ENCODE assay signal across 9 cellular contexts in the genomic region with DNA sequence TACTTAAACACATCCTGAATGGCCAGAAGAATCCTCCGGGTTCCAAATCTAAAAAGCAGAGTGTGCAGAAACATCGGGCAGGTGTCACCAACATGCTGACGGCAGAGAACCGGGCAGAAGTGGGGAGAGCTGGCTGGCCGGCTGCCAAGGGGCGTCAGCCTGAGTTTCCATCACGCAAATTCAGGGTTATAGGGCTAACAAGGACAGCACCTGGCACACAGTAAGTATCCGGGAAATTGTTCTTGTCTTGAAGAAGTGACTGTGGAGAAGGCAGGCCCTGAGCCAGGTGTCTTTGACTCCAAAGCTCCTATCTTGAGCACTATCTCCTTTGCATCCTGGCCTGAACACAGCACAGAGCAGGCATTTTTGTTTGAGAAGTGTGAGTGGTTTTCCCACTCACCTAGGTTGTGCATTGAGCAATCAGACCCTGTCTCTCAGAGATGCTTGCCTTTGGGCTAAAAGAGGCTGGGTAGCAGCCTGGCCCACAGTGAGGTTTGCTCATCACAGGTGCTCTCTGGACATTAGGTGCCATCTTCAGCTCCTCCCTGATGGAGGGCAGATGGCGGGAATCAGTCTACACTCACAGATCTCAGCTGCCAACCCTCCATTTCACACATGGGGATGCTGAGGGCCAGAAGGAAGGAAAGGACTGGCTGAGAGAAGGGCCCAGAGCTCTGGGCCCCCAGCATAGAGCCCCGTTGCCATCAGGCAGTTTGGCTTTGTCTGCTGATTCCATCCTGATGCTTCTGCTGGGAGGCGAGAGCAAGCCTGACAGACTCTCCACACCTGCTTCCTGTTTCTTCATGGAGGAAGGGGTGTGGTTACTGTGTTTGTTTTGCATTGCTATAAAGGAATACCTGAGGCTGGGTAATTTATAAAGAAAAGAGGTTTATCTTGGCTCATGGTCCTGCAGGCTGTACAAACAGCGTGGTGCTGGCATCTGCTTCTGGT. TPM values are rescaled to one million over a fixed set of nuclear protein-coding genes. Genes with fewer than 3 reads are reported as not detected.
DNase-seq lines count a peak whose midpoint lies in the region; ATAC-seq and TF ChIP-seq lines count a peak whose summit lies in the region.
"Had no signal": no experiment of that assay in that cellular context is flagged by ENCODE, and none has a peak within 500 bp of the region (broad histone marks: within the 10 kb centered on the region; RNA-seq: fewer than 3 reads in every experiment).

No MANE protein-coding gene starts in this region.

- H3K27me3 ChIP-seq in endodermal cell (ENCODE audit: control insufficient read depth, insufficient read depth, low read length, poor library complexity, severe bottlenecking): no peaks in the 10 kb centered on the region

- no peaks in the 10 kb centered on the region for H3K4me1 ChIP-seq in endodermal cell (ENCODE audit: control insufficient read depth, insufficient read depth, low read length)

- ATAC-seq in T-cell (replicated peaks in 1 of 4): peak; percentile 61 to 78 (median 68)

- H3K36me3 Mint-ChIP-seq in T-cell (peaks cover 11% of the 10 kb centered on the region), endodermal cell (ENCODE audit: low read depth) (no peaks in the 10 kb centered on the region), CD14-positive monocyte (no peaks in the 10 kb centered on the region)

- DNase-seq in DMS53 (lab: John Stamatoyannopoulos, UW) (peak; percentile 77), NCI-H1092 (lab: John Stamatoyannopoulos, UW) (peak; percentile 65), T-cell (peak in 18 of 34 experiments; percentile 7 to 50 (median 16)), endodermal cell (peak; percentile 31), CD14-positive monocyte (ENCODE audit: low spot score) (no peak), amygdala (lab: John Stamatoyannopoulos, UW) (no peak), MV-4-11 (lab: John Stamatoyannopoulos, UW) (no peak), GM19238 (ENCODE audit: insufficient read length, low spot score) (no peak)
- DNase-seq: NCI-H226 had no signal

- H3K9me3 Mint-ChIP-seq in T-cell (peaks cover 3 to 14% (median 4%) of the 10 kb centered on the region in 3 donors), endodermal cell (no peaks in the 10 kb centered on the region), CD14-positive monocyte (peaks cover 0 to 3% (median 0%) of the 10 kb centered on the region in 7 donors)

- H3K36me3 ChIP-seq in endodermal cell (ENCODE audit: control insufficient read depth, insufficient read depth, low read length): no peaks in the 10 kb centered on the region

- H3K4me1 Mint-ChIP-seq in T-cell (peaks cover 26 to 29% (median 26%) of the 10 kb centered on the region in 3 donors), endodermal cell (no peaks in the 10 kb centered on the region), CD14-positive monocyte (peaks cover 14% of the 10 kb centered on the region)

- CTCF ChIA-PET in T-cell (lab: Charles Lee): interaction anchor here in 1 of 2 donors (0.5 kb wide), 1 partner anchor 206 kb away, joined by 3 read pairs; no protein-coding TSS in a partner anchor

- H3K27ac Mint-ChIP-seq in T-cell (peak overlapping the region; percentile 91 to 93), endodermal cell (no peak overlapping the region), CD14-positive monocyte (peak overlapping the region in 1 of 7 donors; percentile 15)

- TF ChIP-seq CTCF in endodermal cell (conservative IDR thresholded peaks at IDR 0.05): no peak
- no peak for TF ChIP-seq CTCF in CD14-positive monocyte (IDR thresholded peaks at IDR 0.05)

- H3K4me3 Mint-ChIP-seq in T-cell (peak overlapping the region in 2 of 3 donors; percentile 7 to 58), endodermal cell (no peak overlapping the region), CD14-positive monocyte (no peak overlapping the region)

- no peak overlapping the region for H3K4me3 ChIP-seq in endodermal cell (ENCODE audit: low read length)

- POLR2A ChIA-PET in T-cell (lab: Charles Lee): no interaction called here

- no peaks in the 10 kb centered on the region for H3K27me3 Mint-ChIP-seq in T-cell
- no peaks in the 10 kb centered on the region for H3K27me3 Mint-ChIP-seq in endodermal cell (ENCODE audit: insufficient read depth)
- peaks cover 0 to 5% (median 2%) of the 10 kb centered on the region in 3 donors for H3K27me3 Mint-ChIP-seq in CD14-positive monocyte (ENCODE audit: low read depth in 3 of 3)

- intact Hi-C loops in CD14-positive monocyte (cut with micrococcal nuclease): no loop called here

- 91 to 99% methylated on average over 12 of the region's 12 CpGs for WGBS in endodermal cell (ENCODE audit: insufficient coverage in 1 of 2, insufficient read length in 1 of 2), 2 experiments

- H3K27ac ChIP-seq in endodermal cell (ENCODE audit: low read depth, low read length): no peak overlapping the region

- H3K9ac ChIP-seq in endodermal cell (ENCODE audit: extremely low read depth, low read length, poor library complexity, severe bottlenecking): no peak overlapping the region

- H3K9me3 ChIP-seq in endodermal cell (ENCODE audit: control insufficient read depth, low read length): no peaks in the 10 kb centered on the region

RNA-seq across cellular contexts. Expression of a gene that starts 52.8 kb away (rescaled TPM):
- total RNA-seq in T-cell (10 to 100 TPM; 11.4 to 46.0 (median 13.0) TPM), endodermal cell (10 to 100 TPM in 1 of 2 donors, 1 to 10 TPM in 1; 7.0 to 12.8 TPM)
- polyA plus RNA-seq in endodermal cell (2013, experiment 1 of 2): 17.9 TPM
- polyA plus RNA-seq in endodermal cell (2013, experiment 2 of 2): 16.1 TPM
- polyA plus RNA-seq in CD14-positive monocyte: under 1 TPM; 0.13 to 0.30 TPM

Comparison
In these comparisons a context has a peak if more than half of its experiments do, and no peak if none do; other contexts are left out.
1. DNase-seq: peak in DMS53 (single experiment), NCI-H1092 (single experiment), T-cell (18 of 34) and endodermal cell (single experiment); none in CD14-positive monocyte (single experiment), amygdala (0 of 56), MV-4-11 (single experiment) and GM19238 (single experiment).
2. H3K4me3 Mint-ChIP-seq: peak in T-cell (2 of 3); none in endodermal cell (single experiment) and CD14-positive monocyte (0 of 2).